ENCODE assay signal across 21 cellular contexts in genomic region chr12:24894869-24895268, GRCh38.
"Had no signal": no experiment of that assay in that cellular context is flagged by ENCODE, and none has a peak within 500 bp of the region (broad histone marks: within the 10 kb centered on the region; RNA-seq: fewer than 3 reads in every experiment).

No MANE protein-coding gene starts in this region.

- H3K9me3 Mint-ChIP-seq: activated CD4-positive, alpha-beta T cell treated with anti-CD3 and anti-CD28 coated beads, Interleukin-2, amount 10 ng/mL, durations not matched to agents 7 days and 5 days; activated naive CD4-positive, alpha-beta T cell treated with anti-CD3 and anti-CD28 coated beads, Interleukin-2, amount 50 U/mL, for 24 hours; effector memory CD8-positive, alpha-beta T cell had no signal

- ATAC-seq: activated CD4-positive, CD25-positive, alpha-beta regulatory T cell treated with anti-CD3 and anti-CD28 coated beads, Interleukin-2, amount 50 U/mL, for 24 hours; effector memory CD8-positive, alpha-beta T cell; left lobe of liver; mucosa of descending colon; stimulated activated naive CD8-positive, alpha-beta T cell treated with anti-CD3 and anti-CD28 coated beads, Interleukin-15, Interleukin-2, amounts not matched to agents 100 U/mL and 50 U/mL, for 24 hours had no signal

- H3K27me3 ChIP-seq: tibial artery had no signal

- H2AFZ ChIP-seq: parathyroid adenoma had no signal

- H3K4me3 ChIP-seq: lung, mucosa of descending colon, tibial artery had no signal

- H3K9ac ChIP-seq: parathyroid adenoma had no signal

- H3K4me3 Mint-ChIP-seq: activated CD4-positive, alpha-beta T cell treated with anti-CD3 and anti-CD28 coated beads, Interleukin-2, amount 10 ng/mL, durations not matched to agents 7 days and 5 days; activated naive CD4-positive, alpha-beta T cell treated with anti-CD3 and anti-CD28 coated beads, Interleukin-2, amount 50 U/mL, for 24 hours; effector memory CD8-positive, alpha-beta T cell; naive B cell had no signal

- DNase-seq: activated CD4-positive, alpha-beta T cell treated with anti-CD3 and anti-CD28 coated beads, Interleukin-2, amount 10 ng/mL, durations not matched to agents 7 days and 5 days; activated CD8-positive, alpha-beta memory T cell treated with anti-CD3 and anti-CD28 coated beads for 24 hours; activated CD8-positive, alpha-beta memory T cell treated with anti-CD3 and anti-CD28 coated beads, Interleukin-2, amount 50 U/mL, for 48 hours; activated effector memory CD4-positive, alpha-beta T cell treated with Interleukin-2 at 50 U/mL for 16 hours; activated T-cell treated with anti-CD3 and anti-CD28 coated beads, Interleukin-2, amount 50 U/mL, for 48 hours; effector memory CD8-positive, alpha-beta T cell; head of caudate nucleus; mucosa of descending colon; naive B cell; SHP77; stimulated activated CD4-positive, alpha-beta T cell treated with anti-CD3 and anti-CD28 coated beads, Interleukin-12 subunit alpha, Interleukin-12 subunit beta, amount 100 ng/mL, for 4 hours; stimulated activated CD4-positive, alpha-beta T cell treated with anti-CD3 and anti-CD28 coated beads, Interleukin-1b, Interleukin-23, amount 100 ng/mL, for 48 hours; stimulated activated naive CD8-positive, alpha-beta T cell treated with anti-CD3 and anti-CD28 coated beads, Interleukin-15, Interleukin-2, amounts not matched to agents 100 U/mL and 50 U/mL, for 24 hours; substantia nigra; tibial artery had no signal

- H3K9me3 ChIP-seq: mucosa of descending colon, tibial artery had no signal

- H3K79me2 ChIP-seq: parathyroid adenoma had no signal

- H3K4me1 ChIP-seq: parathyroid adenoma had no signal

- H3K36me3 Mint-ChIP-seq: activated naive CD4-positive, alpha-beta T cell treated with anti-CD3 and anti-CD28 coated beads, Interleukin-2, amount 50 U/mL, for 24 hours had no signal

- H3K27ac ChIP-seq: epithelial cell of prostate, parathyroid adenoma, tibial artery had no signal

- H3K4me1 Mint-ChIP-seq: naive B cell had no signal

- H3K36me3 ChIP-seq: tibial artery had no signal

- H3K27ac Mint-ChIP-seq: activated CD4-positive, alpha-beta T cell treated with anti-CD3 and anti-CD28 coated beads, Interleukin-2, amount 10 ng/mL, durations not matched to agents 7 days and 5 days; activated naive CD4-positive, alpha-beta T cell treated with anti-CD3 and anti-CD28 coated beads, Interleukin-2, amount 50 U/mL, for 24 hours; effector memory CD8-positive, alpha-beta T cell; naive B cell had no signal
